Comparison of ENCODE assay signal across 1 cellular context in the genomic region with DNA sequence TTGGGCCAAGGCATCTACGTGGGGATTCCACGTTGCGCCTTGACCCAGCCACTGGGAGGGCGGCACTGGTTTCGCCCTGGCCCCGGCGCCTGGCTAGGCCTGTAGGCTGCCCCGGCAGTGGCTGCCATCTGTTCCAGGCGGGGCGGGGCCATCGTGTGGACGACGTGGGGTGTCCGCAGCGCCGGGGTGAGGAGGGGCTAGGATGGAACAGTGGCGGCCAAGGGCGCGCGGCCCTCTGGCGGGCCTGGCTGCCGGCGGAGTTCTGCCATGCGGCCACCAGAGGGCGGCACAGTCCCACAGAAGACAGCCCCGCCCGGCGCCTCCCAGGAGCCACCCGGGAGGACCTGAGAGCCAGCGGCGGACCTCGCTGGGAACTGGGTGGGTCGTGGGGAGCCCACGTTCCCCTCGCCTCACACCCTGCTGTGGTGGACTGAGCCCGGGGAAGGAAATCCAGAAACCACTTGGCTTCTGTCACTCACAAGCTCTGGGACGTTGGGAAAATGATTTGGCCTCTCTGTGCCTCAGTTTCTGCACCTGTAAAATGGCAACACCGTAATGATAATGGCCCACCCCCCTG.
TF ChIP-seq lines count a peak whose summit lies in the region.

No MANE protein-coding gene starts in this region.

TF ChIP-seq in HepG2, 621 proteins besides CTCF, POLR2A, EP300 and RAD21 (continued from another document and continues in another):
- TF ChIP-seq, protein P1, sequence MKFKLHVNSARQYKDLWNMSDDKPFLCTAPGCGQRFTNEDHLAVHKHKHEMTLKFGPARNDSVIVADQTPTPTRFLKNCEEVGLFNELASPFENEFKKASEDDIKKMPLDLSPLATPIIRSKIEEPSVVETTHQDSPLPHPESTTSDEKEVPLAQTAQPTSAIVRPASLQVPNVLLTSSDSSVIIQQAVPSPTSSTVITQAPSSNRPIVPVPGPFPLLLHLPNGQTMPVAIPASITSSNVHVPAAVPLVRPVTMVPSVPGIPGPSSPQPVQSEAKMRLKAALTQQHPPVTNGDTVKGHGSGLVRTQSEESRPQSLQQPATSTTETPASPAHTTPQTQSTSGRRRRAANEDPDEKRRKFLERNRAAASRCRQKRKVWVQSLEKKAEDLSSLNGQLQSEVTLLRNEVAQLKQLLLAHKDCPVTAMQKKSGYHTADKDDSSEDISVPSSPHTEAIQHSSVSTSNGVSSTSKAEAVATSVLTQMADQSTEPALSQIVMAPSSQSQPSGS (CRISPR knock-in tag; IDR thresholded peaks at IDR 0.05), result no peak
- no peak for TF ChIP-seq ZNF260 (CRISPR knock-in tag; IDR thresholded peaks at IDR 0.05; ENCODE audit: borderline replicate concordance, low read depth)
- TF ChIP-seq, protein P2, sequence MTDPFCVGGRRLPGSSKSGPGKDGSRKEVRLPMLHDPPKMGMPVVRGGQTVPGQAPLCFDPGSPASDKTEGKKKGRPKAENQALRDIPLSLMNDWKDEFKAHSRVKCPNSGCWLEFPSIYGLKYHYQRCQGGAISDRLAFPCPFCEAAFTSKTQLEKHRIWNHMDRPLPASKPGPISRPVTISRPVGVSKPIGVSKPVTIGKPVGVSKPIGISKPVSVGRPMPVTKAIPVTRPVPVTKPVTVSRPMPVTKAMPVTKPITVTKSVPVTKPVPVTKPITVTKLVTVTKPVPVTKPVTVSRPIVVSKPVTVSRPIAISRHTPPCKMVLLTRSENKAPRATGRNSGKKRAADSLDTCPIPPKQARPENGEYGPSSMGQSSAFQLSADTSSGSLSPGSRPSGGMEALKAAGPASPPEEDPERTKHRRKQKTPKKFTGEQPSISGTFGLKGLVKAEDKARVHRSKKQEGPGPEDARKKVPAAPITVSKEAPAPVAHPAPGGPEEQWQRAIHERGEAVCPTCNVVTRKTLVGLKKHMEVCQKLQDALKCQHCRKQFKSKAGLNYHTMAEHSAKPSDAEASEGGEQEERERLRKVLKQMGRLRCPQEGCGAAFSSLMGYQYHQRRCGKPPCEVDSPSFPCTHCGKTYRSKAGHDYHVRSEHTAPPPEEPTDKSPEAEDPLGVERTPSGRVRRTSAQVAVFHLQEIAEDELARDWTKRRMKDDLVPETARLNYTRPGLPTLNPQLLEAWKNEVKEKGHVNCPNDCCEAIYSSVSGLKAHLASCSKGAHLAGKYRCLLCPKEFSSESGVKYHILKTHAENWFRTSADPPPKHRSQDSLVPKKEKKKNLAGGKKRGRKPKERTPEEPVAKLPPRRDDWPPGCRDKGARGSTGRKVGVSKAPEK (CRISPR knock-in tag; IDR thresholded peaks at IDR 0.05; ENCODE audit: borderline replicate concordance), result no peak
- TF ChIP-seq NFATC3 (CRISPR knock-in tag; IDR thresholded peaks at IDR 0.05), result no peak
- no peak for TF ChIP-seq CCDC6 (CRISPR knock-in tag; IDR thresholded peaks at IDR 0.05)
- TF ChIP-seq ZNF280B (CRISPR knock-in tag; IDR thresholded peaks at IDR 0.05; ENCODE audit: borderline replicate concordance), result peak; percentile 46; the same call in 1 of the 2 replicates
- TF ChIP-seq HOXA3 (CRISPR knock-in tag; IDR thresholded peaks at IDR 0.05), result peak; percentile 13; the same call in 1 of the 2 replicates
- no peak for TF ChIP-seq ZSCAN29 (CRISPR knock-in tag; conservative IDR thresholded peaks at IDR 0.05)
- TF ChIP-seq ZNF574 (CRISPR knock-in tag; IDR thresholded peaks at IDR 0.05), result 0 out of 2 replicates have a peak, but pooled peaks have one; percentile 22
- TF ChIP-seq, protein P3, sequence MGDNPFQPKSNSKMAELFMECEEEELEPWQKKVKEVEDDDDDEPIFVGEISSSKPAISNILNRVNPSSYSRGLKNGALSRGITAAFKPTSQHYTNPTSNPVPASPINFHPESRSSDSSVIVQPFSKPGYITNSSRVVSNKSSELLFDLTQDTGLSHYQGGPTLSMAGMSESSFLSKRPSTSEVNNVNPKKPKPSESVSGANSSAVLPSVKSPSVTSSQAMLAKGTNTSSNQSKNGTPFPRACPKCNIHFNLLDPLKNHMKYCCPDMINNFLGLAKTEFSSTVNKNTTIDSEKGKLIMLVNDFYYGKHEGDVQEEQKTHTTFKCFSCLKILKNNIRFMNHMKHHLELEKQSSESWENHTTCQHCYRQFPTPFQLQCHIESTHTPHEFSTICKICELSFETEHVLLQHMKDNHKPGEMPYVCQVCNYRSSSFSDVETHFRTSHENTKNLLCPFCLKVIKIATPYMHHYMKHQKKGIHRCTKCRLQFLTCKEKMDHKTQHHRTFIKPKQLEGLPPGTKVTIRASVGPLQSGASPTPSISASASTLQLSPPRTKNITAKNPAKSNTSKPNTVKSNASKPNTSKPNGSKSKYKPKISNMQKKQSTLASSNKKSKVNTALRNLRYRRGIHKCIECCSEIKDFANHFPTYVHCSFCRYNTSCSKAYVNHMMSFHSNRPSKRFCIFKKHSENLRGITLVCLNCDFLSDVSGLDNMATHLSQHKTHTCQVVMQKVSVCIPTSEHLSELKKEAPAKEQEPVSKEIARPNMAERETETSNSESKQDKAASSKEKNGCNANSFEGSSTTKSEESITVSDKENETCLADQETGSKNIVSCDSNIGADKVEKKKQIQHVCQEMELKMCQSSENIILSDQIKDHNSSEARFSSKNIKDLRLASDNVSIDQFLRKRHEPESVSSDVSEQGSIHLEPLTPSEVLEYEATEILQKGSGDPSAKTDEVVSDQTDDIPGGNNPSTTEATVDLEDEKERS (CRISPR knock-in tag; IDR thresholded peaks at IDR 0.05), result no peak
- 0 out of 2 replicates have a peak, but pooled peaks have one; percentile 55 for TF ChIP-seq ZNF772 (CRISPR knock-in tag; IDR thresholded peaks at IDR 0.05)
- no peak for TF ChIP-seq ZNF790 (CRISPR knock-in tag; IDR thresholded peaks at IDR 0.05; ENCODE audit: borderline replicate concordance)
- TF ChIP-seq ZBTB4 (CRISPR knock-in tag; IDR thresholded peaks at IDR 0.05; ENCODE audit: borderline replicate concordance), result no peak
- TF ChIP-seq, protein P4, sequence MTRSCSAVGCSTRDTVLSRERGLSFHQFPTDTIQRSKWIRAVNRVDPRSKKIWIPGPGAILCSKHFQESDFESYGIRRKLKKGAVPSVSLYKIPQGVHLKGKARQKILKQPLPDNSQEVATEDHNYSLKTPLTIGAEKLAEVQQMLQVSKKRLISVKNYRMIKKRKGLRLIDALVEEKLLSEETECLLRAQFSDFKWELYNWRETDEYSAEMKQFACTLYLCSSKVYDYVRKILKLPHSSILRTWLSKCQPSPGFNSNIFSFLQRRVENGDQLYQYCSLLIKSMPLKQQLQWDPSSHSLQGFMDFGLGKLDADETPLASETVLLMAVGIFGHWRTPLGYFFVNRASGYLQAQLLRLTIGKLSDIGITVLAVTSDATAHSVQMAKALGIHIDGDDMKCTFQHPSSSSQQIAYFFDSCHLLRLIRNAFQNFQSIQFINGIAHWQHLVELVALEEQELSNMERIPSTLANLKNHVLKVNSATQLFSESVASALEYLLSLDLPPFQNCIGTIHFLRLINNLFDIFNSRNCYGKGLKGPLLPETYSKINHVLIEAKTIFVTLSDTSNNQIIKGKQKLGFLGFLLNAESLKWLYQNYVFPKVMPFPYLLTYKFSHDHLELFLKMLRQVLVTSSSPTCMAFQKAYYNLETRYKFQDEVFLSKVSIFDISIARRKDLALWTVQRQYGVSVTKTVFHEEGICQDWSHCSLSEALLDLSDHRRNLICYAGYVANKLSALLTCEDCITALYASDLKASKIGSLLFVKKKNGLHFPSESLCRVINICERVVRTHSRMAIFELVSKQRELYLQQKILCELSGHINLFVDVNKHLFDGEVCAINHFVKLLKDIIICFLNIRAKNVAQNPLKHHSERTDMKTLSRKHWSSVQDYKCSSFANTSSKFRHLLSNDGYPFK (CRISPR knock-in tag; IDR thresholded peaks at IDR 0.05; ENCODE audit: borderline replicate concordance), result peak; percentile 36; the same call in 1 of the 2 replicates
- TF ChIP-seq ZNF619 (CRISPR knock-in tag; IDR thresholded peaks at IDR 0.05), result no peak
- TF ChIP-seq ZNF629 (CRISPR knock-in tag; conservative IDR thresholded peaks at IDR 0.05), result peak; percentile 91
- peak; percentile 67; the same call in 1 of the 2 replicates for TF ChIP-seq ZFP91 (CRISPR knock-in tag; IDR thresholded peaks at IDR 0.05; ENCODE audit: borderline replicate concordance)
- 0 out of 2 replicates have a peak, but pooled peaks have one; percentile 16 for TF ChIP-seq KDM1A (CRISPR knock-in tag; IDR thresholded peaks at IDR 0.05)
- TF ChIP-seq, protein P5, sequence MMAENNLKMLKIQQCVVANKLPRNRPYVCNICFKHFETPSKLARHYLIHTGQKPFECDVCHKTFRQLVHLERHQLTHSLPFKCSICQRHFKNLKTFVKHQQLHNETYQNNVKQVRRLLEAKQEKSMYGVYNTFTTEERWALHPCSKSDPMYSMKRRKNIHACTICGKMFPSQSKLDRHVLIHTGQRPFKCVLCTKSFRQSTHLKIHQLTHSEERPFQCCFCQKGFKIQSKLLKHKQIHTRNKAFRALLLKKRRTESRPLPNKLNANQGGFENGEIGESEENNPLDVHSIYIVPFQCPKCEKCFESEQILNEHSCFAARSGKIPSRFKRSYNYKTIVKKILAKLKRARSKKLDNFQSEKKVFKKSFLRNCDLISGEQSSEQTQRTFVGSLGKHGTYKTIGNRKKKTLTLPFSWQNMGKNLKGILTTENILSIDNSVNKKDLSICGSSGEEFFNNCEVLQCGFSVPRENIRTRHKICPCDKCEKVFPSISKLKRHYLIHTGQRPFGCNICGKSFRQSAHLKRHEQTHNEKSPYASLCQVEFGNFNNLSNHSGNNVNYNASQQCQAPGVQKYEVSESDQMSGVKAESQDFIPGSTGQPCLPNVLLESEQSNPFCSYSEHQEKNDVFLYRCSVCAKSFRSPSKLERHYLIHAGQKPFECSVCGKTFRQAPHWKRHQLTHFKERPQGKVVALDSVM (CRISPR knock-in tag; IDR thresholded peaks at IDR 0.05), result no peak
- no peak for TF ChIP-seq MED13 (CRISPR knock-in tag; IDR thresholded peaks at IDR 0.05)
- TF ChIP-seq ZNF484 (CRISPR knock-in tag; IDR thresholded peaks at IDR 0.05; ENCODE audit: borderline replicate concordance, low read depth), result no peak
- peak; percentile 63 for TF ChIP-seq TBX2 (CRISPR knock-in tag; IDR thresholded peaks at IDR 0.05; ENCODE audit: borderline replicate concordance)
- TF ChIP-seq HOXA5 (CRISPR knock-in tag; IDR thresholded peaks at IDR 0.05), result 0 out of 2 replicates have a peak, but pooled peaks have one; percentile 42
